ENCODE assay signal across 15 cellular contexts in the genomic region with DNA sequence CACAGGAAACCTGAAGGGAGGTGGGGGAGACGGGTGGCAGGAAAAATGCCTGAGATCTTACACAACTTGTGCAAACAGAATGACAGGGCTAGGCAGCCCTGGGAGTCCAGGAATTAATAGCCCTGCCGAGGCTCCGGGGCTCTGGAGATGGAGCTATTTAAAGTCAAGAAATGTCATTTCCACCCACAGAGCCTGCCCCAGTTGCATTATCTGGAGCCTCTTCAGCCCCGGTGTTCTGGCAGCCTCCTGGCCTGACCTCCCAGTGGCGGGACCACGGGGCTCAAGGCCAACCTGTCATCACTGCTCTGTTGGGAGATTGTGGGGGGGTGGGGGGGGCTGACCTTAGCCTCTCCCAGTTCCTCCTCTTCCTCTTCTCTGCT. TPM values are rescaled to one million over a fixed set of nuclear protein-coding genes. Genes with fewer than 3 reads are reported as not detected.
DNase-seq lines count a peak whose midpoint lies in the region; ATAC-seq and TF ChIP-seq lines count a peak whose summit lies in the region.
"Had no signal": no experiment of that assay in that cellular context is flagged by ENCODE, and none has a peak within 500 bp of the region (broad histone marks: within the 10 kb centered on the region; RNA-seq: fewer than 3 reads in every experiment).

No MANE protein-coding gene starts in this region.

- no peak for TF ChIP-seq EP300 in transverse colon (IDR thresholded peaks at IDR 0.05; ENCODE audit: low read depth)

- POLR2A ChIA-PET in RWPE1 (lab: Yijun Ruan, JAX; ENCODE audit: low non-redundant PET), result no interaction called here

- H3K27ac ChIP-seq in RWPE1 (peak overlapping the region; percentile 13; the same call in 1 of the 2 replicates), transverse colon (no peak overlapping the region)
- H3K27ac ChIP-seq: C4-2B had no signal

- WGBS in transverse colon (ENCODE audit: low coverage in 1 of 2), 2 donors, result 21% methylated on average over 6 of the region's 6 CpGs; no CpG with 5 or more reads in 1 of the 2 donors

- DNase-seq in Calu3 (peak; percentile 67), RWPE1 (ENCODE audit: low spot score) (peak; percentile 50), fibroblast of the aortic adventitia (ENCODE audit: low read depth) (peak; percentile 43), mesothelial cell of epicardium (ENCODE audit: low spot score in 2 of 2, unreplicated experiment in 2 of 2) (no peak), DMS79 treated with DMSO at 0.1 percent for 48 hours (lab: John Stamatoyannopoulos, UW) (no peak), transverse colon (no peak), SK-N-DZ (ENCODE audit: low spot score) (no peak)
- DNase-seq: activated CD4-positive, alpha-beta memory T cell treated with anti-CD3 and anti-CD28 coated beads, Interleukin-2, amount 10 ng/mL, durations not matched to agents 7 days and 5 days; occipital lobe; stimulated activated CD4-positive, alpha-beta T cell treated with anti-CD3 and anti-CD28 coated beads, Interleukin-4, amount 100 ng/mL, for 4 hours had no signal

- H3K36me3 ChIP-seq in transverse colon, result no peaks in the 10 kb centered on the region

- H3K4me3 ChIP-seq in fibroblast of the aortic adventitia (ENCODE audit: low read depth, low read length) (no peak overlapping the region), transverse colon (no peak overlapping the region)
- H3K4me3 ChIP-seq: GM23338 had no signal

- H3K4me1 ChIP-seq in transverse colon, result peaks cover 5 to 14% (median 9%) of the 10 kb centered on the region in 4 donors

- no peak for ATAC-seq in HG03175 (IDR thresholded peaks at IDR 0.05; ENCODE audit: unreplicated experiment)
- ATAC-seq: GM23338 had no signal

- peak overlapping the region; percentile 15 for H3K27ac Mint-ChIP-seq in Calu3 (ENCODE audit: unreplicated experiment)
- H3K27ac Mint-ChIP-seq in mesothelial cell of epicardium, result peak overlapping the region; percentile 64
- H3K27ac Mint-ChIP-seq: activated CD4-positive, alpha-beta memory T cell treated with anti-CD3 and anti-CD28 coated beads, Interleukin-2, amount 10 ng/mL, durations not matched to agents 7 days and 5 days; activated naive CD8-positive, alpha-beta T cell; GM23338 had no signal

- H3K36me3 Mint-ChIP-seq in Calu3 (ENCODE audit: insufficient read depth, unreplicated experiment), result peaks cover 11% of the 10 kb centered on the region
- no peaks in the 10 kb centered on the region for H3K36me3 Mint-ChIP-seq in mesothelial cell of epicardium
- H3K36me3 Mint-ChIP-seq: activated naive CD8-positive, alpha-beta T cell had no signal

- H3K9me3 Mint-ChIP-seq in Calu3 (ENCODE audit: low read depth, unreplicated experiment), result no peaks in the 10 kb centered on the region
- no peaks in the 10 kb centered on the region for H3K9me3 Mint-ChIP-seq in mesothelial cell of epicardium
- H3K9me3 Mint-ChIP-seq: activated CD4-positive, alpha-beta memory T cell treated with anti-CD3 and anti-CD28 coated beads, Interleukin-2, amount 10 ng/mL, durations not matched to agents 7 days and 5 days had no signal

- intact Hi-C loops in Calu3 (cut with micrococcal nuclease; ENCODE audit: unreplicated experiment), result no loop called here
- intact Hi-C loops in transverse colon (cut with DNase I; ENCODE audit: low total_unique reads), result no loop called here

- H3K27me3 ChIP-seq in transverse colon, result no peaks in the 10 kb centered on the region

- H3K27me3 Mint-ChIP-seq in Calu3 (ENCODE audit: unreplicated experiment) (no peaks in the 10 kb centered on the region), mesothelial cell of epicardium (ENCODE audit: low read depth) (no peaks in the 10 kb centered on the region)

- H3K4me3 Mint-ChIP-seq in Calu3 (ENCODE audit: low read depth, unreplicated experiment), result no peak overlapping the region
- H3K4me3 Mint-ChIP-seq in mesothelial cell of epicardium, result no peak overlapping the region
- H3K4me3 Mint-ChIP-seq: activated CD4-positive, alpha-beta memory T cell treated with anti-CD3 and anti-CD28 coated beads, Interleukin-2, amount 10 ng/mL, durations not matched to agents 7 days and 5 days; activated naive CD8-positive, alpha-beta T cell; GM23338 had no signal

- TF ChIP-seq POLR2A in transverse colon (IDR thresholded peaks at IDR 0.05), result no peak

- no peak for TF ChIP-seq CTCF in Calu3 (IDR thresholded peaks at IDR 0.05; ENCODE audit: unreplicated experiment)
- TF ChIP-seq CTCF in RWPE1 (conservative IDR thresholded peaks at IDR 0.05; ENCODE audit: low read depth), result no peak
- no peak for TF ChIP-seq CTCF in fibroblast of the aortic adventitia (IDR thresholded peaks at IDR 0.05; ENCODE audit: insufficient read depth, low read length)
- no peak for TF ChIP-seq CTCF in mesothelial cell of epicardium (IDR thresholded peaks at IDR 0.05; ENCODE audit: unreplicated experiment)
- no peak for TF ChIP-seq CTCF in transverse colon (IDR thresholded peaks at IDR 0.05)

- no peaks in the 10 kb centered on the region for H3K9me3 ChIP-seq in transverse colon

- in situ Hi-C loops in transverse colon (cut with MboI; ENCODE audit: low pct_ligation_motif_present in 1 of 4, low pct_unique_long_range_greater_than_20kb in 1 of 4, low sequenced_read_pairs in 3 of 4), result no loop called here

- CTCF ChIA-PET in Calu3 (lab: Charles Lee), result interaction anchor here (0.6 to 1.7 kb wide), 11 partner anchors 9 to 770 kb away, joined by 3 to 12 read pairs (median 5); no protein-coding TSS in a partner anchor
- CTCF ChIA-PET in RWPE1 (lab: Yijun Ruan, JAX), result interaction anchor here (1.1 kb wide), 1 partner anchor 55 kb away, joined by 3 read pairs; no protein-coding TSS in a partner anchor

- no TSS peak for BruUV-seq in Calu3 (replicated peaks; lab: Mats Ljungman, UMichigan)

- peaks cover 53% of the 10 kb centered on the region for H3K4me1 Mint-ChIP-seq in Calu3 (ENCODE audit: low read depth, unreplicated experiment)
- peaks cover 26% of the 10 kb centered on the region for H3K4me1 Mint-ChIP-seq in mesothelial cell of epicardium

RNA-seq across cellular contexts. Expression of gene SCUBE3, which starts 28.5 kb away (rescaled TPM):
- 0.44 and 0.47 TPM in 2 replicates for total RNA-seq in Calu3 (2022)
- total RNA-seq in fibroblast of the aortic adventitia (ENCODE audit: low replicate concordance), result 1.8 and 10.0 TPM in 2 replicates
- 51.9 to 54.8 TPM (median 53.2 TPM) in 3 replicates for total RNA-seq in mesothelial cell of epicardium
- under 1 TPM; 0.37 to 0.68 (median 0.52) TPM for total RNA-seq in transverse colon
- 0.08 and 0.09 TPM in 2 replicates for polyA plus RNA-seq in SK-N-DZ (2014; cell fraction: cytosol; rRNA removed)
- 0.02 and 0.13 TPM in 2 replicates for polyA plus RNA-seq in SK-N-DZ (2014; cell fraction: nucleus; rRNA removed)
- total RNA-seq: activated CD4-positive, alpha-beta memory T cell treated with anti-CD3 and anti-CD28 coated beads, Interleukin-2, amount 10 ng/mL, durations not matched to agents 7 days and 5 days had no signal

RNA-seq across cellular contexts. Expression of gene TCP11, which starts 44.2 kb away (rescaled TPM):
- total RNA-seq in Calu3 (2022) (not detected in 2 replicates), fibroblast of the aortic adventitia (ENCODE audit: low replicate concordance) (0.36 TPM in 1 of 2 replicates, not detected in the other), mesothelial cell of epicardium (0.20 to 0.24 TPM (median 0.20 TPM) in 3 replicates), transverse colon (under 1 TPM in 1 of 4 donors, not detected in 3; 0.96 TPM)
- polyA plus RNA-seq in SK-N-DZ (2014; cell fraction: cytosol; rRNA removed), result not detected in 2 replicates
- 0.98 TPM in 1 of 2 replicates, not detected in the other for polyA plus RNA-seq in SK-N-DZ (2014; cell fraction: nucleus; rRNA removed)
- total RNA-seq: activated CD4-positive, alpha-beta memory T cell treated with anti-CD3 and anti-CD28 coated beads, Interleukin-2, amount 10 ng/mL, durations not matched to agents 7 days and 5 days; GM23338; NCI-H460 had no signal
- polyA plus RNA-seq: GM23338 had no signal

Comparison
In these comparisons a context has a peak if more than half of its experiments do, and no peak if none do; other contexts are left out.
1. DNase-seq: peak in Calu3 (single experiment), RWPE1 (single experiment) and fibroblast of the aortic adventitia (single experiment); none in mesothelial cell of epicardium (0 of 2), DMS79 treated with DMSO at 0.1 percent for 48 hours (single experiment), transverse colon (single experiment) and SK-N-DZ (single experiment).